ENCODE assay signal across 13 cellular contexts in genomic region chr2:181128199-181128598, GRCh38.
DNase-seq lines count a peak whose midpoint lies in the region; ATAC-seq and TF ChIP-seq lines count a peak whose summit lies in the region.
"Had no signal": no experiment of that assay in that cellular context is flagged by ENCODE, and none has a peak within 500 bp of the region (broad histone marks: within the 10 kb centered on the region; RNA-seq: fewer than 3 reads in every experiment).

No MANE protein-coding gene starts in this region.

- DNase-seq in activated naive CD8-positive, alpha-beta T cell treated with anti-CD3 and anti-CD28 coated beads for 36 hours = no peak
- DNase-seq in DMS79 treated with DMSO at 0.1 percent for 48 hours (lab: John Stamatoyannopoulos, UW) (no peak), HK-2 (ENCODE audit: unreplicated experiment) (no peak), 8988T (no peak)
- DNase-seq: cortex of kidney; NCI-H1930; nephron progenitor cell; stimulated activated CD4-positive, alpha-beta T cell treated with anti-CD3 and anti-CD28 coated beads, Interleukin-2, amount 100 ng/mL, for 24 hours had no signal

- ATAC-seq in GM18867 (IDR thresholded peaks at IDR 0.05; ENCODE audit: unreplicated experiment) (peak; percentile 69), GM21447 (IDR thresholded peaks at IDR 0.05; ENCODE audit: unreplicated experiment) (peak; percentile 55), HG03108 (IDR thresholded peaks at IDR 0.05; ENCODE audit: unreplicated experiment) (peak; percentile 71), SK-N-SH treated with all-trans-retinoic acid at 6 μM for 48 hours (no peak)

- peaks cover 33% of the 10 kb centered on the region for H3K36me3 Mint-ChIP-seq in activated naive CD8-positive, alpha-beta T cell treated with anti-CD3 and anti-CD28 coated beads for 36 hours
- H3K36me3 Mint-ChIP-seq: type B pancreatic cell had no signal

- H3K4me1 Mint-ChIP-seq in activated naive CD8-positive, alpha-beta T cell treated with anti-CD3 and anti-CD28 coated beads for 36 hours = peaks cover 68% of the 10 kb centered on the region
- H3K4me1 Mint-ChIP-seq: nephron progenitor cell had no signal

- H3K4me3 Mint-ChIP-seq in activated naive CD8-positive, alpha-beta T cell treated with anti-CD3 and anti-CD28 coated beads for 36 hours = no peak overlapping the region
- H3K4me3 Mint-ChIP-seq: nephron progenitor cell, type B pancreatic cell had no signal

- peaks cover 5% of the 10 kb centered on the region for H3K9me3 Mint-ChIP-seq in activated naive CD8-positive, alpha-beta T cell treated with anti-CD3 and anti-CD28 coated beads for 36 hours
- H3K9me3 Mint-ChIP-seq: nephron progenitor cell, type B pancreatic cell had no signal

- peak overlapping the region; percentile 85 for H3K27ac Mint-ChIP-seq in activated naive CD8-positive, alpha-beta T cell treated with anti-CD3 and anti-CD28 coated beads for 36 hours
- H3K27ac Mint-ChIP-seq: nephron progenitor cell, type B pancreatic cell had no signal

- no peaks in the 10 kb centered on the region for H3K27me3 Mint-ChIP-seq in activated naive CD8-positive, alpha-beta T cell treated with anti-CD3 and anti-CD28 coated beads for 36 hours
- H3K27me3 Mint-ChIP-seq: type B pancreatic cell had no signal

TF ChIP-seq in SK-N-SH treated with all-trans-retinoic acid at 6 μM for 48 hours, 23 proteins besides CTCF, POLR2A, EP300 and RAD21:
- TF ChIP-seq PATZ1 (CRISPR knock-in tag; IDR thresholded peaks at IDR 0.05; ENCODE audit: borderline replicate concordance) (no peak), BACH2 (CRISPR knock-in tag; IDR thresholded peaks at IDR 0.05; ENCODE audit: borderline replicate concordance) (no peak), ZNF70 (CRISPR knock-in tag; IDR thresholded peaks at IDR 0.05) (no peak), PPARA (CRISPR knock-in tag; IDR thresholded peaks at IDR 0.05; ENCODE audit: borderline replicate concordance) (no peak), ZNF565 (CRISPR knock-in tag; conservative IDR thresholded peaks at IDR 0.05; ENCODE audit: low read depth) (no peak), ESRRG (CRISPR knock-in tag; IDR thresholded peaks at IDR 0.05) (no peak), TCF4 (CRISPR knock-in tag; IDR thresholded peaks at IDR 0.05; ENCODE audit: borderline replicate concordance) (no peak), GLIS3 (CRISPR knock-in tag; IDR thresholded peaks at IDR 0.05) (no peak), OSR1 (CRISPR knock-in tag; IDR thresholded peaks at IDR 0.05) (no peak), TSHZ2 (CRISPR knock-in tag; IDR thresholded peaks at IDR 0.05) (no peak), ZC3H10 (CRISPR knock-in tag; IDR thresholded peaks at IDR 0.05) (no peak), ISL1 (CRISPR knock-in tag; IDR thresholded peaks at IDR 0.05) (no peak), CSRNP3 (CRISPR knock-in tag; IDR thresholded peaks at IDR 0.05) (no peak), TOX (CRISPR knock-in tag; IDR thresholded peaks at IDR 0.05; ENCODE audit: borderline replicate concordance) (no peak), SNAI2 (CRISPR knock-in tag; IDR thresholded peaks at IDR 0.05) (no peak), ARNTL (CRISPR knock-in tag; IDR thresholded peaks at IDR 0.05; ENCODE audit: borderline replicate concordance, low read depth) (no peak), ZFP3 (CRISPR knock-in tag; IDR thresholded peaks at IDR 0.05) (no peak)
